ENCODE assay signal across 8 cellular contexts in the genomic region with DNA sequence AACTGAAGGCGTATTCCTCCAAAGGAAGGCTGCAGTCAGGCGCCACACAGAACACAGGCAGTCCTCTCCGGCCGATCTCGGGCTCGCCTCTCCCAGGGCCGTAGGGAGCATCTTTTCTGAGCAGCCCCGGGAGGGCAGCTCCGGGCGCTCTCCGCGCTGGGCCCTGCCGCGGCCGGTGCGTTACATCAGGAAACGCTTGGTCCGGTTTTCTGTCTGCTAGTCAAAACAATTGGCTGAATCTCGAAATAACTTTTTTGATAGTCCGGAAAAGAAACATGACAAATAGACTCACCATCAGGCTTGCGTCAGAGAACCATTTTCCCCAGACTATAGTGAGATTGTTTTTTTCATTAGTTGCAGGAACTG.
DNase-seq lines count a peak whose midpoint lies in the region; ATAC-seq and TF ChIP-seq lines count a peak whose summit lies in the region.

No MANE protein-coding gene starts in this region.

- no peak for TF ChIP-seq CTCF in CD14-positive monocyte (IDR thresholded peaks at IDR 0.05)
- TF ChIP-seq CTCF in HEK293 (tag by site-specific recombination; IDR thresholded peaks at IDR 0.05), result no peak
- no peak for TF ChIP-seq CTCF in prostate gland (IDR thresholded peaks at IDR 0.05)

- peak overlapping the region; percentile 15 to 90 (median 79) for H3K27ac Mint-ChIP-seq in CD14-positive monocyte

- H3K36me3 Mint-ChIP-seq in CD14-positive monocyte, result peaks cover 23 to 25% of the 10 kb centered on the region in 2 donors

- intact Hi-C loops in CD14-positive monocyte (cut with micrococcal nuclease), result loop anchor here in 1 of 2 donors (5.0 kb wide), 1 partner anchor 92 kb away; no protein-coding TSS in a partner anchor
- intact Hi-C loops in prostate gland (cut with DNase I), result no loop called here

- no peak for ATAC-seq in GM19397 (IDR thresholded peaks at IDR 0.05; ENCODE audit: unreplicated experiment)

- CTCF ChIA-PET in HEK293 (lab: Yijun Ruan, JAX), result no interaction called here

- H3K36me3 ChIP-seq in HEK293 (ENCODE audit: control insufficient read depth in 2 of 2, insufficient read depth in 1 of 2, low read length in 2 of 2) (no peaks in the 10 kb centered on the region), prostate gland (no peaks in the 10 kb centered on the region)

- no peak overlapping the region for H3K27ac ChIP-seq in HEK293 (ENCODE audit: extremely low read depth, low read depth, low read length)
- H3K27ac ChIP-seq in prostate gland, result peak overlapping the region in 1 of 2 donors; percentile 41

- 11% methylated on average over 21 of the region's 21 CpGs for WGBS in prostate gland

- peaks cover 1 to 23% (median 11%) of the 10 kb centered on the region in 7 donors for H3K9me3 Mint-ChIP-seq in CD14-positive monocyte

- H3K4me1 ChIP-seq in HEK293 (ENCODE audit: control insufficient read depth, insufficient read depth, low read length), result no peaks in the 10 kb centered on the region
- no peaks in the 10 kb centered on the region for H3K4me1 ChIP-seq in prostate gland (replicated peaks)

- no peaks in the 10 kb centered on the region for H3K9me3 ChIP-seq in HEK293 (ENCODE audit: control insufficient read depth, insufficient read depth, low read depth, low read length)
- no peaks in the 10 kb centered on the region for H3K9me3 ChIP-seq in prostate gland

- peaks cover 24% of the 10 kb centered on the region for H3K27me3 ChIP-seq in prostate gland (replicated peaks; ENCODE audit: insufficient read depth)

- H3K4me3 ChIP-seq in HEK293 (ENCODE audit: low read depth, low read length), result peak overlapping the region; percentile 10
- H3K4me3 ChIP-seq in prostate gland, result peak overlapping the region; percentile 11 to 33

- peak overlapping the region; percentile 88 to 92 for H3K4me3 Mint-ChIP-seq in CD14-positive monocyte

- DNase-seq in CD14-positive monocyte (ENCODE audit: low spot score) (no peak), glomerular visceral epithelial cell (ENCODE audit: extremely low spot score) (peak; percentile 33), prostate gland (ENCODE audit: low spot score) (no peak), DMS114 treated with DMSO at 0.1 percent for 48 hours (lab: John Stamatoyannopoulos, UW; ENCODE audit: unreplicated experiment) (no peak), NK-92 (lab: John Stamatoyannopoulos, UW; ENCODE audit: unreplicated experiment) (no peak)
- peak; percentile 43 to 47 for DNase-seq in activated T-cell treated with anti-CD3 and anti-CD28 coated beads, Interleukin-2, amount 50 U/mL, for 48 hours

- POLR2A ChIA-PET in HEK293 (lab: Yijun Ruan, JAX), result no interaction called here

- TF ChIP-seq POLR2A in prostate gland (IDR thresholded peaks at IDR 0.05), result no peak

- H3K4me1 Mint-ChIP-seq in CD14-positive monocyte, result peaks cover 62% of the 10 kb centered on the region

- H3K27me3 Mint-ChIP-seq in CD14-positive monocyte (ENCODE audit: low read depth in 3 of 3), result peaks cover 62 to 74% (median 65%) of the 10 kb centered on the region in 3 donors

TF ChIP-seq in HEK293, 187 proteins besides CTCF, POLR2A, EP300 and RAD21:
- TF ChIP-seq ZNF155 (tag by site-specific recombination; IDR thresholded peaks at IDR 0.05), result no peak
- no peak for TF ChIP-seq ZNF114 (tag by site-specific recombination; IDR thresholded peaks at IDR 0.05)
- no peak for TF ChIP-seq ZSCAN30 (tag by site-specific recombination; IDR thresholded peaks at IDR 0.05)
- no peak for TF ChIP-seq ZNF777 (tag by site-specific recombination; IDR thresholded peaks at IDR 0.05; ENCODE audit: borderline replicate concordance)
- no peak for TF ChIP-seq ZNF266 (tag by site-specific recombination; IDR thresholded peaks at IDR 0.05; ENCODE audit: low read depth)
- TF ChIP-seq ZNF223 (tag by site-specific recombination; IDR thresholded peaks at IDR 0.05), result no peak
- TF ChIP-seq, protein P1, sequence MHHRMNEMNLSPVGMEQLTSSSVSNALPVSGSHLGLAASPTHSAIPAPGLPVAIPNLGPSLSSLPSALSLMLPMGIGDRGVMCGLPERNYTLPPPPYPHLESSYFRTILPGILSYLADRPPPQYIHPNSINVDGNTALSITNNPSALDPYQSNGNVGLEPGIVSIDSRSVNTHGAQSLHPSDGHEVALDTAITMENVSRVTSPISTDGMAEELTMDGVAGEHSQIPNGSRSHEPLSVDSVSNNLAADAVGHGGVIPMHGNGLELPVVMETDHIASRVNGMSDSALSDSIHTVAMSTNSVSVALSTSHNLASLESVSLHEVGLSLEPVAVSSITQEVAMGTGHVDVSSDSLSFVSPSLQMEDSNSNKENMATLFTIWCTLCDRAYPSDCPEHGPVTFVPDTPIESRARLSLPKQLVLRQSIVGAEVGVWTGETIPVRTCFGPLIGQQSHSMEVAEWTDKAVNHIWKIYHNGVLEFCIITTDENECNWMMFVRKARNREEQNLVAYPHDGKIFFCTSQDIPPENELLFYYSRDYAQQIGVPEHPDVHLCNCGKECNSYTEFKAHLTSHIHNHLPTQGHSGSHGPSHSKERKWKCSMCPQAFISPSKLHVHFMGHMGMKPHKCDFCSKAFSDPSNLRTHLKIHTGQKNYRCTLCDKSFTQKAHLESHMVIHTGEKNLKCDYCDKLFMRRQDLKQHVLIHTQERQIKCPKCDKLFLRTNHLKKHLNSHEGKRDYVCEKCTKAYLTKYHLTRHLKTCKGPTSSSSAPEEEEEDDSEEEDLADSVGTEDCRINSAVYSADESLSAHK (tag by site-specific recombination; IDR thresholded peaks at IDR 0.05), result no peak
- TF ChIP-seq, protein P2, sequence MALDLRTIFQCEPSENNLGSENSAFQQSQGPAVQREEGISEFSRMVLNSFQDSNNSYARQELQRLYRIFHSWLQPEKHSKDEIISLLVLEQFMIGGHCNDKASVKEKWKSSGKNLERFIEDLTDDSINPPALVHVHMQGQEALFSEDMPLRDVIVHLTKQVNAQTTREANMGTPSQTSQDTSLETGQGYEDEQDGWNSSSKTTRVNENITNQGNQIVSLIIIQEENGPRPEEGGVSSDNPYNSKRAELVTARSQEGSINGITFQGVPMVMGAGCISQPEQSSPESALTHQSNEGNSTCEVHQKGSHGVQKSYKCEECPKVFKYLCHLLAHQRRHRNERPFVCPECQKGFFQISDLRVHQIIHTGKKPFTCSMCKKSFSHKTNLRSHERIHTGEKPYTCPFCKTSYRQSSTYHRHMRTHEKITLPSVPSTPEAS (tag by site-specific recombination; IDR thresholded peaks at IDR 0.05), result no peak
- TF ChIP-seq ZNF621 (tag by site-specific recombination; IDR thresholded peaks at IDR 0.05), result no peak
- no peak for TF ChIP-seq ZNF600 (tag by site-specific recombination; IDR thresholded peaks at IDR 0.05)
- TF ChIP-seq, protein P3, sequence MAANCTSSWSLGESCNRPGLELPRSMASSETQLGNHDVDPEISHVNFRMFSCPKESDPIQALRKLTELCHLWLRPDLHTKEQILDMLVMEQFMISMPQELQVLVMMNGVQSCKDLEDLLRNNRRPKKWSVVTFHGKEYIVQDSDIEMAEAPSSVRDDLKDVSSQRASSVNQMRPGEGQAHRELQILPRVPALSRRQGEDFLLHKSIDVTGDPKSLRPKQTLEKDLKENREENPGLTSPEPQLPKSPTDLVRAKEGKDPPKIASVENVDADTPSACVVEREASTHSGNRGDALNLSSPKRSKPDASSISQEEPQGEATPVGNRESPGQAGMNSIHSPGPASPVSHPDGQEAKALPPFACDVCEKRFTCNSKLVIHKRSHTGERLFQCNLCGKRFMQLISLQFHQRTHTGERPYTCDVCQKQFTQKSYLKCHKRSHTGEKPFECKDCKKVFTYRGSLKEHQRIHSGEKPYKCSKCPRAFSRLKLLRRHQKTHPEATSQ (tag by site-specific recombination; IDR thresholded peaks at IDR 0.05), result no peak
- TF ChIP-seq, protein P4, sequence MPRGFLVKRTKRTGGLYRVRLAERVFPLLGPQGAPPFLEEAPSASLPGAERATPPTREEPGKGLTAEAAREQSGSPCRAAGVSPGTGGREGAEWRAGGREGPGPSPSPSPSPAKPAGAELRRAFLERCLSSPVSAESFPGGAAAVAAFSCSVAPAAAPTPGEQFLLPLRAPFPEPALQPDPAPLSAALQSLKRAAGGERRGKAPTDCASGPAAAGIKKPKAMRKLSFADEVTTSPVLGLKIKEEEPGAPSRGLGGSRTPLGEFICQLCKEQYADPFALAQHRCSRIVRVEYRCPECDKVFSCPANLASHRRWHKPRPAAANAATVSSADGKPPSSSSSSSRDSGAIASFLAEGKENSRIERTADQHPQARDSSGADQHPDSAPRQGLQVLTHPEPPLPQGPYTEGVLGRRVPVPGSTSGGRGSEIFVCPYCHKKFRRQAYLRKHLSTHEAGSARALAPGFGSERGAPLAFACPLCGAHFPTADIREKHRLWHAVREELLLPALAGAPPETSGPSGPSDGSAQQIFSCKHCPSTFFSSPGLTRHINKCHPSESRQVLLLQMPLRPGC (tag by site-specific recombination; IDR thresholded peaks at IDR 0.05), result no peak
- no peak for TF ChIP-seq BCL11A (tag by site-specific recombination; IDR thresholded peaks at IDR 0.05; ENCODE audit: low read depth)

Comparison
In these comparisons a context has a peak if more than half of its experiments do, and no peak if none do; other contexts are left out.
1. DNase-seq: peak in activated T-cell treated with anti-CD3 and anti-CD28 coated beads, Interleukin-2, amount 50 U/mL, for 48 hours (2 of 2) and glomerular visceral epithelial cell (single experiment); none in CD14-positive monocyte (single experiment), prostate gland (single experiment), DMS114 treated with DMSO at 0.1 percent for 48 hours (single experiment) and NK-92 (single experiment).